Comparison of ENCODE assay signal across 24 cellular contexts in the genomic region with DNA sequence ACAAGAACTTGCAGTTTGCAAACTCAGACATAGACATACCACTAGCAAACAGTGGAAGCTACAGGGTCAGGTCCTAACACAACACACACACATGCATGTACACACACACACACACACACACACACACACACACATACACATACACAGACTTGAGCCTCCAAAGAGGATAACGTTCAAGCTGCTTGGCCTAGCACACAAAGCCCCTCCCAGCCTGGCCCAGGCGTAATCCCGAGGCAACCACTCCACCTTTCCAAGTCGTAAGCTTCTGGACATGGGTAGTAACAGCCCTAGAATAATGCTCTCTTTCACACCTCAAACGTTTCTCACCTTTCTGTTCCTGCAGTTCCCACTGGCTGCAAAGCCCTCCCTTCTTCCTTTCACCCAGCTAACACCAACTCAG.
DNase-seq lines count a peak whose midpoint lies in the region; TF ChIP-seq lines count a peak whose summit lies in the region.
"Had no signal": no experiment of that assay in that cellular context is flagged by ENCODE, and none has a peak within 500 bp of the region (broad histone marks: within the 10 kb centered on the region; RNA-seq: fewer than 3 reads in every experiment).

No MANE protein-coding gene starts in this region.

- no peak overlapping the region for H4K8ac ChIP-seq in H9 (replicated peaks; ENCODE audit: insufficient read length, low read depth, low read length)

- no peak overlapping the region for H2BK12ac ChIP-seq in H9 (ENCODE audit: insufficient read length, low read depth, low read length)

- H2BK120ac ChIP-seq in H9 (ENCODE audit: low read depth, low read length, poor library complexity, severe bottlenecking) = no peak overlapping the region

- H3T11ph ChIP-seq in H9 (ENCODE audit: low read length) = no peak overlapping the region

- no peaks in the 10 kb centered on the region for H3K27me3 ChIP-seq in H9 (ENCODE audit: insufficient read depth, low read length)
- H3K27me3 ChIP-seq: BLaER1 treated with 17β-estradiol and CSF1 and Interleukin-3, amounts not matched to agents 10 nM and 100 nM had no signal

- H3K36me3 Mint-ChIP-seq in H9 (ENCODE audit: insufficient read depth in 1 of 3, low read depth in 3 of 3) (no peaks in the 10 kb centered on the region), glutamatergic neuron (ENCODE audit: unreplicated experiment) (no peaks in the 10 kb centered on the region), neural crest cell (ENCODE audit: low read depth) (no peaks in the 10 kb centered on the region)
- H3K36me3 Mint-ChIP-seq: CD8-positive, alpha-beta T cell had no signal

- no peak overlapping the region for H2BK5ac ChIP-seq in H9 (ENCODE audit: insufficient read length, low read length)

- H3K9me3 Mint-ChIP-seq in H9 (no peaks in the 10 kb centered on the region), glutamatergic neuron (ENCODE audit: unreplicated experiment) (peaks cover 9% of the 10 kb centered on the region), neural crest cell (no peaks in the 10 kb centered on the region)
- H3K9me3 Mint-ChIP-seq: CD8-positive, alpha-beta T cell; IgD-negative memory B cell had no signal

- H4K20me1 ChIP-seq in H9 (ENCODE audit: control insufficient read depth, insufficient read depth, insufficient read length) = peaks cover 4% of the 10 kb centered on the region

- H3K27me3 Mint-ChIP-seq in H9 (ENCODE audit: low read depth) (no peaks in the 10 kb centered on the region), glutamatergic neuron (ENCODE audit: unreplicated experiment) (peaks cover 11% of the 10 kb centered on the region), neural crest cell (ENCODE audit: low read depth) (no peaks in the 10 kb centered on the region)
- H3K27me3 Mint-ChIP-seq: IgD-negative memory B cell had no signal

- no peak overlapping the region for H3K14ac ChIP-seq in H9 (ENCODE audit: insufficient read depth, low read length)

- H2BK20ac ChIP-seq in H9 (ENCODE audit: low read depth, low read length, poor library complexity, severe bottlenecking) = no peak overlapping the region

- H3K27ac Mint-ChIP-seq in H9 = peak overlapping the region; percentile 6 to 56 (median 28); a peak in 5 of 7 replicates
- H3K27ac Mint-ChIP-seq in glutamatergic neuron (ENCODE audit: unreplicated experiment) = peak overlapping the region; percentile 36
- H3K27ac Mint-ChIP-seq in neural crest cell (ENCODE audit: unreplicated experiment) = peak overlapping the region; percentile 83
- H3K27ac Mint-ChIP-seq: CD8-positive, alpha-beta T cell had no signal

- H4K5ac ChIP-seq in H9 (ENCODE audit: insufficient read length, low read depth, low read length) = no peak overlapping the region

- no peak for TF ChIP-seq CTCF in H9 (conservative IDR thresholded peaks at IDR 0.05)
- TF ChIP-seq CTCF in glutamatergic neuron (IDR thresholded peaks at IDR 0.05; ENCODE audit: partially characterized antibody, unreplicated experiment) = no peak
- no peak for TF ChIP-seq CTCF in neural crest cell (conservative IDR thresholded peaks at IDR 0.05)

- H3K9me3 ChIP-seq in H9 (ENCODE audit: control insufficient read depth, low read depth, low read length) = no peaks in the 10 kb centered on the region
- H3K9me3 ChIP-seq: A549, Caco-2, SK-N-SH had no signal

- peaks cover 9% of the 10 kb centered on the region for H3K79me1 ChIP-seq in H9 (ENCODE audit: insufficient read depth, low read depth, low read length, poor library complexity, severe bottlenecking)

- H3K4me3 Mint-ChIP-seq in H9 (0 out of 5 replicates have a peak overlapping the region, but pooled peaks of 1 of the 2 experiments have one; percentile 0), glutamatergic neuron (ENCODE audit: unreplicated experiment) (no peak overlapping the region), neural crest cell (no peak overlapping the region)
- H3K4me3 Mint-ChIP-seq: CD8-positive, alpha-beta T cell had no signal

- H3K18ac ChIP-seq in H9 (ENCODE audit: insufficient read length, low read depth, low read length) = no peak overlapping the region

- no peak overlapping the region for H3K4me2 ChIP-seq in H9 (ENCODE audit: insufficient read depth, insufficient read length, low read length)
- H3K4me2 ChIP-seq: A549; BLaER1 treated with 17β-estradiol and CSF1 and Interleukin-3, amounts not matched to agents 10 nM and 100 nM; KMS-11; SK-N-SH had no signal

- H3K4ac ChIP-seq in H9 (ENCODE audit: low read depth, low read length) = no peak overlapping the region

- H2AFZ ChIP-seq in H9 (ENCODE audit: low read length) = no peak overlapping the region

- H3K56ac ChIP-seq in H9 (ENCODE audit: insufficient read length, low read depth, low read length) = no peak overlapping the region

- H3K23me2 ChIP-seq in H9 (ENCODE audit: insufficient read length, low read depth, low read length, poor library complexity, severe bottlenecking) = no peaks in the 10 kb centered on the region

- H3K79me2 ChIP-seq in H9 (ENCODE audit: insufficient read depth, low read length) = peaks cover 37% of the 10 kb centered on the region

- H3K9ac ChIP-seq in H9 (ENCODE audit: extremely low read depth, insufficient read length, low read length) = no peak overlapping the region
- H3K9ac ChIP-seq: BLaER1 treated with 17β-estradiol and CSF1 and Interleukin-3, amounts not matched to agents 10 nM and 100 nM; KMS-11; SK-N-SH had no signal

- H3K23ac ChIP-seq in H9 (ENCODE audit: insufficient read length, low read depth, low read length) = no peak overlapping the region

- H3K27ac ChIP-seq in H9 (ENCODE audit: insufficient read length, low read depth, low read length) = no peak overlapping the region
- H3K27ac ChIP-seq: A549; BLaER1 treated with 17β-estradiol and CSF1 and Interleukin-3, amounts not matched to agents 10 nM and 100 nM; HL-60; KMS-11 had no signal

- no peak overlapping the region for H4K91ac ChIP-seq in H9 (ENCODE audit: insufficient read length, low read depth, low read length)

- no peak overlapping the region for H2AK5ac ChIP-seq in H9 (ENCODE audit: insufficient read length, low read length)

- H3K4me1 Mint-ChIP-seq in H9 (peaks cover 76 to 78% of the 10 kb centered on the region in 2 experiments), glutamatergic neuron (ENCODE audit: low read depth, unreplicated experiment) (peaks cover 30% of the 10 kb centered on the region), neural crest cell (peaks cover 10% of the 10 kb centered on the region)

- no peak overlapping the region for H2BK15ac ChIP-seq in H9 (ENCODE audit: low read depth, low read length)

- DNase-seq in D341Med (ENCODE audit: low spot score) = peak; percentile 63
- DNase-seq in H9 = no peak
- no peak for DNase-seq in glutamatergic neuron
- no peak for DNase-seq in neural crest cell (ENCODE audit: low read depth, low spot score)
- DNase-seq in OCI-M1 (lab: John Stamatoyannopoulos, UW) = no peak
- no peak for DNase-seq in activated CD4-positive, alpha-beta T cell treated with anti-CD3 and anti-CD28 coated beads for 4 hours
- DNase-seq in SW 1271 (lab: John Stamatoyannopoulos, UW) = no peak
- DNase-seq: AML-193; Caco-2; CD8-positive, alpha-beta T cell; DMS 273 treated with DMSO at 0.1 percent for 48 hours; DMS79; EL; GDM1; MM.1S; NCI-H2029; NCI-H510A; NCI-H748 treated with DMSO at 0.1 percent for 48 hours; SK-N-SH had no signal

- peaks cover 37% of the 10 kb centered on the region; the same call in 1 of the 2 replicates for H3K4me1 ChIP-seq in H9 (ENCODE audit: insufficient read depth, low read length)
- H3K4me1 ChIP-seq: A549; BLaER1 treated with 17β-estradiol and CSF1 and Interleukin-3, amounts not matched to agents 10 nM and 100 nM; Caco-2 had no signal

- WGBS in H9 (ENCODE audit: extremely low coverage, insufficient read length, low lambda C conversion rate) = no CpG with 5 or more reads among the region's 5 CpGs

Comparison
In these comparisons a context has a peak if more than half of its experiments do, and no peak if none do; other contexts are left out.
1. H3K27ac Mint-ChIP-seq: peak in every context shown above with its lines; median percentile 83 in neural crest cell; 36 in glutamatergic neuron; 28 in H9.